22 cellular contexts compared by ENCODE assay signal in genomic region chr1:88058205-88058604, GRCh38.
"Had no signal": no experiment of that assay in that cellular context is flagged by ENCODE, and none has a peak within 500 bp of the region (broad histone marks: within the 10 kb centered on the region; RNA-seq: fewer than 3 reads in every experiment).

No MANE protein-coding gene starts in this region.

- H3K9me3 ChIP-seq: SK-N-SH had no signal

- H3K9ac ChIP-seq: SK-N-SH had no signal

- H3K27ac ChIP-seq: RWPE1 had no signal

- ATAC-seq: HepG2, Panc1, PC-3, T-helper 17 cell had no signal

- DNase-seq: IMR-90; KG1; NCI-H1092; NCI-H1105 treated with DMSO at 0.1 percent for 48 hours; NCI-H1417 treated with DMSO at 0.1 percent for 48 hours; NCI-H187; NCI-H2029; NCI-H2081 treated with DMSO at 0.1 percent for 48 hours; NCI-H2171; NCI-H345; NCI-H524; NCI-H526 treated with DMSO at 0.1 percent for 48 hours; NCI-H774; NK-92 treated with Interleukin-12 subunit alpha and Interleukin-12 subunit beta, amount 100 ng/mL, for 24 hours; PC-3; SHP77; SK-N-SH; T-helper 1 cell; T-helper 17 cell had no signal

- H3K4me2 ChIP-seq: SK-N-SH had no signal

- H3K9me2 ChIP-seq: SK-N-SH had no signal
